8 cellular contexts compared by ENCODE assay signal in genomic region chr14:78566017-78566858, GRCh38.
A peak's percentile ranks its signal among the peaks of the same experiment; 100 is the strongest.
DNase-seq lines count a peak whose midpoint lies in the region; ATAC-seq and TF ChIP-seq lines count a peak whose summit lies in the region.

No MANE protein-coding gene starts in this region.

- no TSS peak for BruUV-seq in IMR-90 (replicated peaks; lab: Mats Ljungman, UMichigan)
- no TSS peak for BruUV-seq in PC-3 (replicated peaks; lab: Mats Ljungman, UMichigan)

- no peak for TF ChIP-seq POLR2A in IMR-90 (IDR thresholded peaks at IDR 0.05; ENCODE audit: low read depth, low read length)

- H2AFZ ChIP-seq in IMR-90 (replicated peaks; ENCODE audit: low read length, poor library complexity): peak overlapping the region; percentile 38
- peak overlapping the region; percentile 80 for H2AFZ ChIP-seq in PC-3 (ENCODE audit: low read length)
- peak overlapping the region; percentile 87 for H2AFZ ChIP-seq in neuronal stem cell (ENCODE audit: low read length)

- peak; percentile 67 for TF ChIP-seq CTCF in IMR-90 (conservative IDR thresholded peaks at IDR 0.05; ENCODE audit: low read depth, low read length)
- TF ChIP-seq CTCF in PC-3 (conservative IDR thresholded peaks at IDR 0.05; ENCODE audit: low read depth, low read length): peak; percentile 77
- TF ChIP-seq CTCF in thoracic aorta (IDR thresholded peaks at IDR 0.05): peak; percentile 58

- H3K27ac ChIP-seq in IMR-90 (ENCODE audit: insufficient read depth, low read length): no peak overlapping the region
- no peak overlapping the region for H3K27ac ChIP-seq in PC-3 (ENCODE audit: low read length)
- H3K27ac ChIP-seq in neuronal stem cell (replicated peaks; ENCODE audit: low read length): no peak overlapping the region
- H3K27ac ChIP-seq in thoracic aorta: no peak overlapping the region

- no peak overlapping the region for H4K5ac ChIP-seq in IMR-90 (ENCODE audit: low read depth, low read length)

- no peak overlapping the region for H2BK12ac ChIP-seq in neuronal stem cell (ENCODE audit: low read length)

- POLR2A ChIA-PET in IMR-90 (lab: Charles Lee; ENCODE audit: unreplicated experiment): no interaction called here
- POLR2A ChIA-PET in PC-3 (lab: Charles Lee; ENCODE audit: unreplicated experiment): no interaction called here

- H2BK15ac ChIP-seq in IMR-90 (ENCODE audit: low read depth, low read length) (no peak overlapping the region), neuronal stem cell (ENCODE audit: low read length) (no peak overlapping the region)

- H4K91ac ChIP-seq in IMR-90 (ENCODE audit: insufficient read depth, low read depth, low read length) (no peak overlapping the region), neuronal stem cell (ENCODE audit: low read depth, low read length, poor library complexity) (no peak overlapping the region)

- H2AK5ac ChIP-seq in IMR-90 (ENCODE audit: low read depth, low read length) (no peak overlapping the region), neuronal stem cell (ENCODE audit: low read depth, low read length) (no peak overlapping the region)

- WGBS in IMR-90 (ENCODE audit: extremely low coverage in 2 of 2, insufficient read length in 1 of 2), 2 experiments: 37% methylated on average over 2 of the region's 16 CpGs; no CpG with 5 or more reads in 1 of the 2 experiments
- WGBS in neuronal stem cell (ENCODE audit: extremely low coverage in 2 of 2, insufficient read length in 2 of 2, insufficient replicate concordance in 1 of 2), 2 donors: no CpG with 5 or more reads among the region's 16 CpGs

- no peaks in the 10 kb centered on the region for H3K79me1 ChIP-seq in IMR-90 (ENCODE audit: low read depth in 1 of 2, low read length in 2 of 2)
- no peaks in the 10 kb centered on the region for H3K79me1 ChIP-seq in neuronal stem cell (ENCODE audit: low read depth, low read length)

- no peaks in the 10 kb centered on the region for H3K9me1 ChIP-seq in IMR-90 (ENCODE audit: insufficient read depth, low read length)

- H3K4me3 ChIP-seq in IMR-90 (ENCODE audit: insufficient read depth, low read depth, low read length) (no peak overlapping the region), PC-3 (ENCODE audit: low read length) (peak overlapping the region; percentile 31; the same call in 1 of the 2 replicates), neuronal stem cell (ENCODE audit: low read length in 2 of 2) (no peak overlapping the region), thoracic aorta (peak overlapping the region; percentile 60)

- no peaks in the 10 kb centered on the region for H3K4me1 ChIP-seq in IMR-90 (ENCODE audit: control insufficient read depth, insufficient read depth, low read length)
- no peaks in the 10 kb centered on the region for H3K4me1 ChIP-seq in PC-3 (ENCODE audit: insufficient read depth, low read length)
- H3K4me1 ChIP-seq in neuronal stem cell (ENCODE audit: control insufficient read depth in 2 of 2, insufficient read depth in 1 of 2, low read depth in 1 of 2, low read length in 2 of 2): no peaks in the 10 kb centered on the region
- H3K4me1 ChIP-seq in thoracic aorta (ENCODE audit: control insufficient read depth in 1 of 2, low read depth in 2 of 2): peaks cover 0 to 6% of the 10 kb centered on the region in 2 donors

- H3K9me2 ChIP-seq in PC-3 (replicated peaks; ENCODE audit: low read length): no peaks in the 10 kb centered on the region

- no peaks in the 10 kb centered on the region for H3K79me2 ChIP-seq in PC-3 (ENCODE audit: low read length)

- intact Hi-C loops in IMR-90 (cut with micrococcal nuclease) (loop anchor here (1.0 to 5.0 kb wide), 3 partner anchors 704 to 909 kb away; partner anchors contain the start of gene SNW1), PC-3 (cut with micrococcal nuclease) (no loop called here)

- H4K20me1 ChIP-seq in IMR-90 (ENCODE audit: insufficient read depth, low read length): no peaks in the 10 kb centered on the region
- H4K20me1 ChIP-seq in PC-3 (ENCODE audit: low read length): no peaks in the 10 kb centered on the region

- H3K14ac ChIP-seq in IMR-90 (replicated peaks; ENCODE audit: low read depth, low read length) (no peak overlapping the region), neuronal stem cell (ENCODE audit: low read length) (no peak overlapping the region)

- no peak overlapping the region for H2BK20ac ChIP-seq in IMR-90 (ENCODE audit: low read depth, low read length)

- H3K27me3 ChIP-seq in IMR-90 (ENCODE audit: control insufficient read depth, insufficient read depth, low read length) (no peaks in the 10 kb centered on the region), PC-3 (ENCODE audit: low read length) (no peaks in the 10 kb centered on the region), neuronal stem cell (ENCODE audit: control insufficient read depth in 3 of 3, insufficient read depth in 3 of 3, low read depth in 1 of 3, low read length in 3 of 3) (no peaks in the 10 kb centered on the region), thoracic aorta (replicated peaks; ENCODE audit: insufficient read depth) (no peaks in the 10 kb centered on the region)

- H3K9me3 ChIP-seq in IMR-90 (ENCODE audit: control insufficient read depth, insufficient read depth, low read length) (peaks cover 3% of the 10 kb centered on the region; the same call in 1 of the 2 replicates), PC-3 (ENCODE audit: low read length) (no peaks in the 10 kb centered on the region), neuronal stem cell (replicated peaks in 1 of 2; ENCODE audit: control insufficient read depth in 2 of 2, insufficient read depth in 1 of 2, low read depth in 1 of 2, low read length in 2 of 2) (no peaks in the 10 kb centered on the region), thoracic aorta (no peaks in the 10 kb centered on the region)

- CTCF ChIA-PET in IMR-90 (lab: Yijun Ruan, JAX) (interaction anchor here (0.7 to 2.2 kb wide), 6 partner anchors 18 to 706 kb away, joined by 3 to 10 read pairs (median 3); no protein-coding TSS in a partner anchor), PC-3 (lab: Charles Lee) (interaction anchor here (0.5 to 1.0 kb wide), 5 partner anchors 11 to 912 kb away, joined by 3 to 4 read pairs (median 3); no protein-coding TSS in a partner anchor)

- no peak overlapping the region for H2BK120ac ChIP-seq in IMR-90 (ENCODE audit: low read depth, low read length)
- no peak overlapping the region for H2BK120ac ChIP-seq in neuronal stem cell (ENCODE audit: low read depth, low read length)

- H3F3A ChIP-seq in PC-3 (ENCODE audit: low read length, unreplicated experiment): no peaks in the 10 kb centered on the region

- dilution Hi-C loops in IMR-90 (cut with HindIII; ENCODE audit: low sequenced_read_pairs, unreplicated experiment): no loop called here

- no peak overlapping the region for H4K8ac ChIP-seq in IMR-90 (ENCODE audit: low read depth in 2 of 2, low read length in 2 of 2)
- no peak overlapping the region for H4K8ac ChIP-seq in neuronal stem cell (ENCODE audit: low read depth, low read length)

- H2AK9ac ChIP-seq in IMR-90 (replicated peaks; ENCODE audit: low read depth, low read length, poor library complexity): no peak overlapping the region

- H3K36me3 ChIP-seq in IMR-90 (ENCODE audit: control insufficient read depth, insufficient read depth, low read length): no peaks in the 10 kb centered on the region
- no peaks in the 10 kb centered on the region for H3K36me3 ChIP-seq in PC-3 (ENCODE audit: low read depth, low read length)
- no peaks in the 10 kb centered on the region for H3K36me3 ChIP-seq in neuronal stem cell (replicated peaks in 1 of 2; ENCODE audit: control insufficient read depth in 2 of 2, insufficient read depth in 2 of 2, low read length in 2 of 2)
- no peaks in the 10 kb centered on the region for H3K36me3 ChIP-seq in thoracic aorta

- H3K4ac ChIP-seq in IMR-90 (ENCODE audit: low read depth, low read length) (no peak overlapping the region), neuronal stem cell (ENCODE audit: low read length) (no peak overlapping the region)

- no peak overlapping the region for H2BK5ac ChIP-seq in IMR-90 (ENCODE audit: low read depth, low read length, poor library complexity, severe bottlenecking)
- no peak overlapping the region for H2BK5ac ChIP-seq in neuronal stem cell (ENCODE audit: low read length)

- DNase-seq in DMS79 (lab: John Stamatoyannopoulos, UW) (peak; percentile 54), IMR-90 (peak; percentile 46), PC-3 (peak; percentile 81), foreskin melanocyte (peak; percentile 61), neuronal stem cell (ENCODE audit: low spot score) (peak; percentile 80), thoracic aorta (ENCODE audit: low spot score) (peak; percentile 33)
- peak; percentile 2 for DNase-seq in activated effector memory CD4-positive, alpha-beta T cell treated with Interleukin-2 at 50 U/mL for 16 hours

- in situ Hi-C loops in IMR-90 (cut with MboI; ENCODE audit: low sequenced_read_pairs): no loop called here

- no peak overlapping the region for H3K23ac ChIP-seq in IMR-90 (ENCODE audit: low read depth, low read length)
- no peak overlapping the region for H3K23ac ChIP-seq in neuronal stem cell (ENCODE audit: low read depth, low read length, poor library complexity)

- H3K9ac ChIP-seq in IMR-90 (ENCODE audit: low read depth, low read length): no peak overlapping the region
- H3K9ac ChIP-seq in PC-3 (ENCODE audit: low read length): no peak overlapping the region
- no peak overlapping the region for H3K9ac ChIP-seq in neuronal stem cell (ENCODE audit: low read depth, low read length, poor library complexity)

- ATAC-seq in GM21529 (IDR thresholded peaks at IDR 0.05; ENCODE audit: unreplicated experiment): peak; percentile 97
- ATAC-seq in IMR-90 (ENCODE audit: low read depth): peak; percentile 99
- ATAC-seq in PC-3: peak; percentile 88
- peak; percentile 82 for ATAC-seq in thoracic aorta (ENCODE audit: insufficient number of reproducible peaks, low FRiP score, low read depth)

- H3K56ac ChIP-seq in IMR-90 (ENCODE audit: extremely low read depth, insufficient read depth, low read length): no peak overlapping the region

- H3K18ac ChIP-seq in IMR-90 (ENCODE audit: low read depth, low read length) (no peak overlapping the region), neuronal stem cell (ENCODE audit: low read length) (no peak overlapping the region)

- peak; percentile 68 for TF ChIP-seq RAD21 in IMR-90 (IDR thresholded peaks at IDR 0.05; ENCODE audit: low read length)

- H3K4me2 ChIP-seq in IMR-90 (ENCODE audit: low read depth, low read length) (peak overlapping the region; percentile 72; the same call in 1 of the 2 replicates), PC-3 (ENCODE audit: low read length) (peak overlapping the region; percentile 72), neuronal stem cell (ENCODE audit: insufficient read depth, low read length, poor library complexity, severe bottlenecking) (peak overlapping the region; percentile 41)

TF ChIP-seq in IMR-90, 13 proteins besides CTCF, POLR2A, EP300 and RAD21 (continues in another document):
- TF ChIP-seq, protein P1, sequence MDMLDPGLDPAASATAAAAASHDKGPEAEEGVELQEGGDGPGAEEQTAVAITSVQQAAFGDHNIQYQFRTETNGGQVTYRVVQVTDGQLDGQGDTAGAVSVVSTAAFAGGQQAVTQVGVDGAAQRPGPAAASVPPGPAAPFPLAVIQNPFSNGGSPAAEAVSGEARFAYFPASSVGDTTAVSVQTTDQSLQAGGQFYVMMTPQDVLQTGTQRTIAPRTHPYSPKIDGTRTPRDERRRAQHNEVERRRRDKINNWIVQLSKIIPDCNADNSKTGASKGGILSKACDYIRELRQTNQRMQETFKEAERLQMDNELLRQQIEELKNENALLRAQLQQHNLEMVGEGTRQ (IDR thresholded peaks at IDR 0.05; ENCODE audit: low read depth, low read length): no peak
- TF ChIP-seq SMC3 (IDR thresholded peaks at IDR 0.05; ENCODE audit: low read depth, low read length): peak; percentile 57
- no peak for TF ChIP-seq RFX5 (IDR thresholded peaks at IDR 0.05; ENCODE audit: low read depth, low read length)

Comparison
In these comparisons a context has a peak if more than half of its experiments do, and no peak if none do; other contexts are left out.
1. DNase-seq: peak in every context shown above with its lines; median percentile 81 in PC-3; 80 in neuronal stem cell; 61 in foreskin melanocyte; 54 in DMS79; 46 in IMR-90; 33 in thoracic aorta; 2 in activated effector memory CD4-positive, alpha-beta T cell treated with Interleukin-2 at 50 U/mL for 16 hours.
2. H3K4me3 ChIP-seq: peak in PC-3 (single experiment) and thoracic aorta (single experiment); none in IMR-90 (single experiment) and neuronal stem cell (0 of 2).
3. Peak in every context shown above with its lines, with median percentiles within 50 percentile points of each other: ATAC-seq, H2AFZ ChIP-seq, H3K4me2 ChIP-seq and CTCF ChIP-seq.